Comparison of ENCODE assay signal across 8 cellular contexts in the genomic region with DNA sequence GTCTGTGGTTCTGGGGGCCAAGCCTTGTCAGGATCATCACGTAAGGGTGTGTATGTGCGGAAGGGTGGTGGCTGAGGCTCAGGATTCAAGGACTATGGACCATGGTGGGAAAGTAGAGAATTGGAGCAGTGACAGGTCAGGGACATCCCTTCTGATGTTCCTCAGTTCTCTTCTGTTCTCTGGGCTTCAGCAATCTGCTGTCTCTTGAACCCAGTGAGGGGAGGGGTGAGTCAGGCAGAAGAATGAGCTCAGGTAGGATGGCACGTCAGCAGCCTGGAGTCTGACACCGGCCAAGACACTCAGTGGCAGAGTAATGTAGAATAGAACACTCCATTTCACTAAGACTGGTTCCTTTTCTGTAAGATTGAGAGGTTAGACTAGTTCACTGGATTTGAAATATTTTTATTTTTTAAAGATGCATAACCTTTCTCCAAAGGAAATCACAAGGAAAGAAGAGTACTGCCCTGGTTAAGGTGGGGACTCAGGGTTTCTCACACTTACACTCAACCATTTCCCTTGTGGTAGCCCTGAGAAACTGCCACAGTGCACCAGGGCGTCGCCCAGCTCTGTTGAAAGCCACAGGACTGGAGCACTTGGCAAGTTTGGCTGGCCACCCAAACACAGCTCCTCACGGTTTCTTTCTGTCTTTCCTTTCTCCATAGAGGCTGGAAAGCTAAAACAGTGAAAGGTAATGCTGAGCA. TPM values are rescaled to one million over a fixed set of nuclear protein-coding genes. Genes with fewer than 3 reads are reported as not detected.
DNase-seq lines count a peak whose midpoint lies in the region; ATAC-seq and TF ChIP-seq lines count a peak whose summit lies in the region.

No MANE protein-coding gene starts in this region.

- ATAC-seq in GM21723 (IDR thresholded peaks at IDR 0.05; ENCODE audit: unreplicated experiment) (peak; percentile 68), upper lobe of right lung (peak; percentile 21), HG03045 (IDR thresholded peaks at IDR 0.05; ENCODE audit: unreplicated experiment) (no peak), HG02981 (IDR thresholded peaks at IDR 0.05; ENCODE audit: unreplicated experiment) (no peak)

- intact Hi-C loops in upper lobe of right lung (cut with DNase I), result no loop called here

- H3K27ac ChIP-seq in Peyer's patch, result peak overlapping the region; percentile 57 to 88 (median 84)
- peak overlapping the region; percentile 52 to 75 for H3K27ac ChIP-seq in liver (ENCODE audit: low read depth in 1 of 2, low read length in 2 of 2)
- peak overlapping the region; percentile 47 for H3K27ac ChIP-seq in upper lobe of right lung

- no peak for TF ChIP-seq POLR2A in Peyer's patch (IDR thresholded peaks at IDR 0.05)

- TF ChIP-seq CTCF in AG09319 (IDR thresholded peaks at IDR 0.05; ENCODE audit: low read depth, low read length) (peak; percentile 14), Peyer's patch (IDR thresholded peaks at IDR 0.05) (peak in 3 of 6 experiments; percentile 26 to 42 (median 30)), liver (IDR thresholded peaks at IDR 0.05; ENCODE audit: low read depth, low read length, missing input control) (no peak), upper lobe of right lung (IDR thresholded peaks at IDR 0.05) (no peak)

- H3K27me3 ChIP-seq in Peyer's patch (no peaks in the 10 kb centered on the region), liver (ENCODE audit: control insufficient read depth in 4 of 4, insufficient read depth in 4 of 4, low read length in 3 of 4) (no peaks in the 10 kb centered on the region), upper lobe of right lung (no peaks in the 10 kb centered on the region)

- 84% methylated on average over 7 of the region's 7 CpGs for WGBS in liver

- H3K4me3 ChIP-seq in Peyer's patch, result peak overlapping the region in 1 of 4 donors; percentile 17
- H3K4me3 ChIP-seq in liver (ENCODE audit: low read depth in 1 of 3, low read length in 3 of 3), result no peak overlapping the region
- H3K4me3 ChIP-seq in upper lobe of right lung, result no peak overlapping the region

- H3K36me3 ChIP-seq in Peyer's patch (no peaks in the 10 kb centered on the region), liver (ENCODE audit: control insufficient read depth in 4 of 4, insufficient read depth in 3 of 4, low read depth in 1 of 4, low read length in 3 of 4) (no peaks in the 10 kb centered on the region), upper lobe of right lung (no peaks in the 10 kb centered on the region)

- H3K4me1 ChIP-seq in Peyer's patch (peaks cover 0 to 55% (median 14%) of the 10 kb centered on the region in 4 donors), liver (ENCODE audit: control insufficient read depth in 4 of 4, insufficient read depth in 4 of 4, low read length in 3 of 4) (peaks cover 2 to 28% (median 11%) of the 10 kb centered on the region in 4 donors), upper lobe of right lung (peaks cover 64% of the 10 kb centered on the region)

- H3K9me3 ChIP-seq in Peyer's patch, result no peaks in the 10 kb centered on the region
- H3K9me3 ChIP-seq in liver (ENCODE audit: control insufficient read depth in 4 of 4, low read length in 3 of 4), result no peaks in the 10 kb centered on the region
- no peaks in the 10 kb centered on the region for H3K9me3 ChIP-seq in upper lobe of right lung

- TF ChIP-seq RAD21 in liver (IDR thresholded peaks at IDR 0.05), result no peak

- H3K9ac ChIP-seq in liver (ENCODE audit: low read depth in 1 of 2, low read length in 2 of 2), result no peak overlapping the region

- DNase-seq in AG09319 (ENCODE audit: extremely low read depth, low read depth), result no peak
- DNase-seq in Peyer's patch, result peak in 2 of 3 donors; percentile 51 to 55
- DNase-seq in astrocyte of the hippocampus (ENCODE audit: low read depth, low spot score), result peak; percentile 76
- DNase-seq in upper lobe of right lung, result no peak

TF ChIP-seq in liver, 16 proteins besides CTCF, POLR2A, EP300 and RAD21:
- no peak for TF ChIP-seq HNF4G (IDR thresholded peaks at IDR 0.05)
- no peak for TF ChIP-seq TAF1 (conservative IDR thresholded peaks at IDR 0.05)
- no peak for TF ChIP-seq SP1 (IDR thresholded peaks at IDR 0.05)
- TF ChIP-seq FOXA2 (IDR thresholded peaks at IDR 0.05), result no peak
- no peak for TF ChIP-seq HNF4A (conservative IDR thresholded peaks at IDR 0.05)
- TF ChIP-seq, protein P1, sequence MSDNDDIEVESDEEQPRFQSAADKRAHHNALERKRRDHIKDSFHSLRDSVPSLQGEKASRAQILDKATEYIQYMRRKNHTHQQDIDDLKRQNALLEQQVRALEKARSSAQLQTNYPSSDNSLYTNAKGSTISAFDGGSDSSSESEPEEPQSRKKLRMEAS (IDR thresholded peaks at IDR 0.05), result no peak
- TF ChIP-seq, protein P2, sequence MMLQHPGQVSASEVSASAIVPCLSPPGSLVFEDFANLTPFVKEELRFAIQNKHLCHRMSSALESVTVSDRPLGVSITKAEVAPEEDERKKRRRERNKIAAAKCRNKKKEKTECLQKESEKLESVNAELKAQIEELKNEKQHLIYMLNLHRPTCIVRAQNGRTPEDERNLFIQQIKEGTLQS (IDR thresholded peaks at IDR 0.05), result no peak
- TF ChIP-seq, protein P3, sequence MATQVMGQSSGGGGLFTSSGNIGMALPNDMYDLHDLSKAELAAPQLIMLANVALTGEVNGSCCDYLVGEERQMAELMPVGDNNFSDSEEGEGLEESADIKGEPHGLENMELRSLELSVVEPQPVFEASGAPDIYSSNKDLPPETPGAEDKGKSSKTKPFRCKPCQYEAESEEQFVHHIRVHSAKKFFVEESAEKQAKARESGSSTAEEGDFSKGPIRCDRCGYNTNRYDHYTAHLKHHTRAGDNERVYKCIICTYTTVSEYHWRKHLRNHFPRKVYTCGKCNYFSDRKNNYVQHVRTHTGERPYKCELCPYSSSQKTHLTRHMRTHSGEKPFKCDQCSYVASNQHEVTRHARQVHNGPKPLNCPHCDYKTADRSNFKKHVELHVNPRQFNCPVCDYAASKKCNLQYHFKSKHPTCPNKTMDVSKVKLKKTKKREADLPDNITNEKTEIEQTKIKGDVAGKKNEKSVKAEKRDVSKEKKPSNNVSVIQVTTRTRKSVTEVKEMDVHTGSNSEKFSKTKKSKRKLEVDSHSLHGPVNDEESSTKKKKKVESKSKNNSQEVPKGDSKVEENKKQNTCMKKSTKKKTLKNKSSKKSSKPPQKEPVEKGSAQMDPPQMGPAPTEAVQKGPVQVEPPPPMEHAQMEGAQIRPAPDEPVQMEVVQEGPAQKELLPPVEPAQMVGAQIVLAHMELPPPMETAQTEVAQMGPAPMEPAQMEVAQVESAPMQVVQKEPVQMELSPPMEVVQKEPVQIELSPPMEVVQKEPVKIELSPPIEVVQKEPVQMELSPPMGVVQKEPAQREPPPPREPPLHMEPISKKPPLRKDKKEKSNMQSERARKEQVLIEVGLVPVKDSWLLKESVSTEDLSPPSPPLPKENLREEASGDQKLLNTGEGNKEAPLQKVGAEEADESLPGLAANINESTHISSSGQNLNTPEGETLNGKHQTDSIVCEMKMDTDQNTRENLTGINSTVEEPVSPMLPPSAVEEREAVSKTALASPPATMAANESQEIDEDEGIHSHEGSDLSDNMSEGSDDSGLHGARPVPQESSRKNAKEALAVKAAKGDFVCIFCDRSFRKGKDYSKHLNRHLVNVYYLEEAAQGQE (IDR thresholded peaks at IDR 0.05), result no peak
- TF ChIP-seq RXRA (IDR thresholded peaks at IDR 0.05), result no peak
- no peak for TF ChIP-seq EGR1 (IDR thresholded peaks at IDR 0.05; ENCODE audit: low read depth in 2 of 2)
- TF ChIP-seq GABPA (IDR thresholded peaks at IDR 0.05 in 1 of 2, conservative IDR thresholded peaks at IDR 0.05 in 1 of 2), result no peak
- no peak for TF ChIP-seq FOXA1 (IDR thresholded peaks at IDR 0.05)
- TF ChIP-seq JUND (IDR thresholded peaks at IDR 0.05), result no peak
- no peak for TF ChIP-seq YY1 (IDR thresholded peaks at IDR 0.05)
- no peak for TF ChIP-seq NR2F2 (IDR thresholded peaks at IDR 0.05)
- TF ChIP-seq, protein P4, sequence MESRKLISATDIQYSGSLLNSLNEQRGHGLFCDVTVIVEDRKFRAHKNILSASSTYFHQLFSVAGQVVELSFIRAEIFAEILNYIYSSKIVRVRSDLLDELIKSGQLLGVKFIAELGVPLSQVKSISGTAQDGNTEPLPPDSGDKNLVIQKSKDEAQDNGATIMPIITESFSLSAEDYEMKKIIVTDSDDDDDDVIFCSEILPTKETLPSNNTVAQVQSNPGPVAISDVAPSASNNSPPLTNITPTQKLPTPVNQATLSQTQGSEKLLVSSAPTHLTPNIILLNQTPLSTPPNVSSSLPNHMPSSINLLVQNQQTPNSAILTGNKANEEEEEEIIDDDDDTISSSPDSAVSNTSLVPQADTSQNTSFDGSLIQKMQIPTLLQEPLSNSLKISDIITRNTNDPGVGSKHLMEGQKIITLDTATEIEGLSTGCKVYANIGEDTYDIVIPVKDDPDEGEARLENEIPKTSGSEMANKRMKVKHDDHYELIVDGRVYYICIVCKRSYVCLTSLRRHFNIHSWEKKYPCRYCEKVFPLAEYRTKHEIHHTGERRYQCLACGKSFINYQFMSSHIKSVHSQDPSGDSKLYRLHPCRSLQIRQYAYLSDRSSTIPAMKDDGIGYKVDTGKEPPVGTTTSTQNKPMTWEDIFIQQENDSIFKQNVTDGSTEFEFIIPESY (IDR thresholded peaks at IDR 0.05), result no peak
TF ChIP-seq in liver: peak in this region for 0.

RNA-seq across cellular contexts. Expression of a gene that starts 23.2 kb away (rescaled TPM):
- total RNA-seq in Peyer's patch (100 to 1,000 TPM; 109 to 197 (median 183) TPM), liver (100 to 1,000 TPM in 1 of 2 donors, 10 to 100 TPM in 1; 65.6 to 113 TPM), upper lobe of right lung (197 TPM)
- 10 to 100 TPM; 17.5 to 20.3 TPM for polyA plus RNA-seq in liver

Comparison
In these comparisons a context has a peak if more than half of its experiments do, and no peak if none do; other contexts are left out.
1. DNase-seq: peak in Peyer's patch (2 of 3) and astrocyte of the hippocampus (single experiment); none in AG09319 (single experiment) and upper lobe of right lung (single experiment).
2. ATAC-seq: peak in GM21723 (single experiment) and upper lobe of right lung (single experiment); none in HG03045 (single experiment) and HG02981 (single experiment).
3. Peak in every context shown above with its lines, with median percentiles within 50 percentile points of each other: H3K27ac ChIP-seq.